ENCODE assay signal across 17 cellular contexts in the genomic region with DNA sequence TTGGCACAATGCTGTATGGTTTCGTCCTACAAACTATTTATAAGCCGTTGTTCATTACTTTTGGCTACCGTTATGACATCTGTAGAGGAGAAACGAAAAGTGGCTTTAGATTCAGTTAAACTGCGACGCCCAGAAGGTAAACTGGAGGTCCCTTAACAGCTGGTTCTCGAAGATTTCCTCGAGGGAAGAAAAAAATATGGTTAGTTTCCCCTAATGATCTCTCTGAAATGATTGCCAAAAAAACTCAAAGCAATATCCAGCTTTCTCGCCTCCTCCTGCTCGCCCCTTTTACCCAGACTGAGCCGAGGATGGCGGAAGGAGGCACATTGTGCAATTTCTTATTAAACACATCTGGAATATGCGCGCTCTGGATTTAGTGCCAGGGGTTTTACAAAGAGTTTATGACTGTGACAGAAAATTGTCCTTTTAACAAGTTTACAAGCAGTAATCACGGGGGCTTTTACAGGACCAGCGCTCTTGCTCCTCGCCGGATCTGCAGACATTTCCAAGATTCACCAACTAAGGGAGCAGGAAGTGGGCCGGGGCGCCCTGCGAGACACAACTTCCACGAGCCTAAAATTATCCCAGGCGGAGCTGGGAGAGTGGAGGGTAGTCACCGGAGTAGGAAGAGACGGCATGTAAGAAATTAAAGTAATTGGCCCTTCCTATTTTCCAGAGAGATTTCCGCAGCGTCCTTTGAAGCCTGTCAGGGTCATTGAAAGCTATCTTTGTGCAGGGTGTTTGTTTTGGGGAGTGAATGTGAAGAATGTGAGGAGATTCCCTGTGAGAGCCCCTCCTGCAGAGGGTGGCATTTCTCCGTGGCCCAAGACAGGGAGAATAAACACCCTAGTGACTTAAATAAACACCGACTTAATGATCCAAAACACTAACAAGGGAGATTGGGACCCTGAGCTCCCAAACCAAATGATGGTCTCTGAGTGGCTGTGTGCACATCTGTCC. TPM values are rescaled to one million over a fixed set of nuclear protein-coding genes. Genes with fewer than 3 reads are reported as not detected.
A peak's percentile ranks its signal among the peaks of the same experiment; 100 is the strongest.
DNase-seq lines count a peak whose midpoint lies in the region; ATAC-seq, FAIRE-seq and TF ChIP-seq lines count a peak whose summit lies in the region.
"Had no signal": no experiment of that assay in that cellular context is flagged by ENCODE, and none has a peak within 500 bp of the region (broad histone marks: within the 10 kb centered on the region; RNA-seq: fewer than 3 reads in every experiment).

No MANE protein-coding gene starts in this region.

- H3K36me3 Mint-ChIP-seq in nephron progenitor cell (ENCODE audit: low read depth) = peaks cover 84% of the 10 kb centered on the region
- H3K36me3 Mint-ChIP-seq in activated CD4-positive, alpha-beta memory T cell treated with anti-CD3 and anti-CD28 coated beads, Interleukin-2, amount 10 ng/mL, durations not matched to agents 7 days and 5 days (ENCODE audit: low read depth) = peaks cover 22% of the 10 kb centered on the region

- H3K9me3 Mint-ChIP-seq in nephron progenitor cell = no peaks in the 10 kb centered on the region
- H3K9me3 Mint-ChIP-seq in activated CD4-positive, alpha-beta memory T cell treated with anti-CD3 and anti-CD28 coated beads, Interleukin-2, amount 10 ng/mL, durations not matched to agents 7 days and 5 days = no peaks in the 10 kb centered on the region
- H3K9me3 Mint-ChIP-seq: central memory CD8-positive, alpha-beta T cell had no signal

- H3K4me3 Mint-ChIP-seq in nephron progenitor cell = peak overlapping the region; percentile 97
- no peak overlapping the region for H3K4me3 Mint-ChIP-seq in activated CD4-positive, alpha-beta memory T cell treated with anti-CD3 and anti-CD28 coated beads, Interleukin-2, amount 10 ng/mL, durations not matched to agents 7 days and 5 days
- H3K4me3 Mint-ChIP-seq: central memory CD8-positive, alpha-beta T cell had no signal

- H3K4me3 ChIP-seq in A673 (ENCODE audit: low read depth, low read length, poor library complexity, severe bottlenecking) (peak overlapping the region; percentile 78), HFF-Myc (replicated peaks; ENCODE audit: low read depth, low read length) (peak overlapping the region; percentile 69), bronchial epithelial cell (ENCODE audit: low read depth, low read length) (no peak overlapping the region), HAP-1 (no peak overlapping the region)

- no TSS peak for BruUV-seq in A673 (replicated peaks; lab: Mats Ljungman, UMichigan)

- no peaks in the 10 kb centered on the region for H3K27me3 ChIP-seq in A673 (replicated peaks; ENCODE audit: insufficient read depth, low read depth, low read length, poor library complexity)
- no peaks in the 10 kb centered on the region for H3K27me3 ChIP-seq in bronchial epithelial cell (ENCODE audit: control insufficient read depth, insufficient read depth, low read length)
- no peaks in the 10 kb centered on the region for H3K27me3 ChIP-seq in HAP-1 (ENCODE audit: low read depth)

- DNase-seq in A673 (ENCODE audit: low spot score) (peak; percentile 85), HFF-Myc (ENCODE audit: extremely low read depth, low read depth) (no peak), bronchial epithelial cell (ENCODE audit: low read depth) (peak; percentile 27), nephron progenitor cell (peak; percentile 39), HAP-1 (ENCODE audit: low spot score in 2 of 2) (no peak)
- DNase-seq in stimulated activated CD4-positive, alpha-beta T cell treated with anti-CD3 and anti-CD28 coated beads, Interleukin-2, amount 100 ng/mL, for 48 hours = no peak
- no peak for DNase-seq in activated CD4-positive, alpha-beta memory T cell treated with anti-CD3 and anti-CD28 coated beads, Interleukin-2, amount 10 ng/mL, durations not matched to agents 7 days and 5 days
- DNase-seq: activated CD4-positive, alpha-beta T cell treated with anti-CD3 and anti-CD28 coated beads, Interleukin-2, amount 50 U/mL, for 1 hour; activated effector memory CD4-positive, alpha-beta T cell treated with Interleukin-2 at 50 U/mL for 16 hours; BE2C; NCI-H2081 treated with DMSO at 0.1 percent for 48 hours; stimulated activated CD4-positive, alpha-beta T cell treated with anti-CD3 and anti-CD28 coated beads, Interleukin-12 subunit alpha, Interleukin-12 subunit beta, amount 100 ng/mL, for 4 hours; SW 1271 had no signal

- no peaks in the 10 kb centered on the region for H3K9me3 ChIP-seq in A673 (ENCODE audit: low read depth, low read length, poor library complexity, severe bottlenecking)
- no peaks in the 10 kb centered on the region for H3K9me3 ChIP-seq in HAP-1
- H3K9me3 ChIP-seq: BE2C had no signal

- H3K36me3 ChIP-seq in A673 (ENCODE audit: insufficient read depth, low read length, poor library complexity, severe bottlenecking) (peaks cover 25% of the 10 kb centered on the region), bronchial epithelial cell (ENCODE audit: control insufficient read depth, insufficient read depth, low read length) (peaks cover 2% of the 10 kb centered on the region), HAP-1 (replicated peaks) (peaks cover 3% of the 10 kb centered on the region)
- H3K36me3 ChIP-seq: BE2C had no signal

- no peak for ATAC-seq in GM18870 (IDR thresholded peaks at IDR 0.05; ENCODE audit: unreplicated experiment)

- H3K4me1 Mint-ChIP-seq in nephron progenitor cell = peaks cover 78% of the 10 kb centered on the region
- H3K4me1 Mint-ChIP-seq in activated CD4-positive, alpha-beta memory T cell treated with anti-CD3 and anti-CD28 coated beads, Interleukin-2, amount 10 ng/mL, durations not matched to agents 7 days and 5 days = peaks cover 49% of the 10 kb centered on the region

- no peak for FAIRE-seq in bronchial epithelial cell (lab: Jason Lieb, UNC)

- POLR2A ChIA-PET in A673 (lab: Charles Lee; ENCODE audit: low non-redundant PET) = interaction anchor here (0.7 kb wide), 1 partner anchor 560 kb away, joined by 8 read pairs; no protein-coding TSS in a partner anchor
- POLR2A ChIA-PET in activated CD4-positive, alpha-beta memory T cell treated with anti-CD3 and anti-CD28 coated beads, Interleukin-2, amount 10 ng/mL, durations not matched to agents 7 days and 5 days (lab: Charles Lee) = interaction anchor here (2.9 kb wide), 1 partner anchor 12 kb away, joined by 7 read pairs; no protein-coding TSS in a partner anchor

- in situ Hi-C loops in HAP-1 (cut with MboI; ENCODE audit: low sequenced_read_pairs) = loop anchor here (25.0 kb wide), 1 partner anchor 344 kb away; the partner anchor contains the start of genes SLC38A6 and TRMT5

- H3K27ac Mint-ChIP-seq in nephron progenitor cell = peak overlapping the region; percentile 12
- no peak overlapping the region for H3K27ac Mint-ChIP-seq in activated CD4-positive, alpha-beta memory T cell treated with anti-CD3 and anti-CD28 coated beads, Interleukin-2, amount 10 ng/mL, durations not matched to agents 7 days and 5 days

- intact Hi-C loops in A673 (cut with micrococcal nuclease; ENCODE audit: unreplicated experiment) = no loop called here

- peaks cover 78% of the 10 kb centered on the region for H3K27me3 Mint-ChIP-seq in nephron progenitor cell (ENCODE audit: low read depth, poor library complexity)
- H3K27me3 Mint-ChIP-seq in activated CD4-positive, alpha-beta memory T cell treated with anti-CD3 and anti-CD28 coated beads, Interleukin-2, amount 10 ng/mL, durations not matched to agents 7 days and 5 days = peaks cover 92% of the 10 kb centered on the region

- CTCF ChIA-PET in A673 (lab: Charles Lee) = interaction anchor here (0.6 kb wide), 1 partner anchor 40 kb away, joined by 3 read pairs; no protein-coding TSS in a partner anchor
- CTCF ChIA-PET in activated CD4-positive, alpha-beta memory T cell treated with anti-CD3 and anti-CD28 coated beads, Interleukin-2, amount 10 ng/mL, durations not matched to agents 7 days and 5 days (lab: Charles Lee) = interaction anchor here (0.7 to 1.0 kb wide), 2 partner anchors 13 to 379 kb away, joined by 3 to 4 read pairs; no protein-coding TSS in a partner anchor

- H3K4me1 ChIP-seq in A673 (ENCODE audit: insufficient read depth, low read length, poor library complexity, severe bottlenecking) = peaks cover 44% of the 10 kb centered on the region
- H3K4me1 ChIP-seq in HAP-1 = peaks cover 7% of the 10 kb centered on the region
- H3K4me1 ChIP-seq: BE2C had no signal

- 0 out of 2 replicates have a peak, but pooled peaks have one; percentile 17 for TF ChIP-seq CTCF in A673 (conservative IDR thresholded peaks at IDR 0.05; ENCODE audit: low read depth, low read length)
- TF ChIP-seq CTCF in HFF-Myc (IDR thresholded peaks at IDR 0.05; ENCODE audit: low read depth, low read length, missing control alignments) = no peak
- no peak for TF ChIP-seq CTCF in bronchial epithelial cell (IDR thresholded peaks at IDR 0.05; ENCODE audit: insufficient read depth, low read length, severe bottlenecking)
- no peak for TF ChIP-seq CTCF in nephron progenitor cell (IDR thresholded peaks at IDR 0.05)

- peak overlapping the region; percentile 76 for H3K27ac ChIP-seq in A673 (ENCODE audit: low read depth, low read length, poor library complexity, severe bottlenecking)
- H3K27ac ChIP-seq: KMS-11 had no signal

RNA-seq across cellular contexts. Expression of gene SIX1, which starts 5.6 kb away (rescaled TPM):
- total RNA-seq in A673 (2021) (24.0 and 25.0 TPM in 2 replicates), bronchial epithelial cell (5.3 and 6.5 TPM in 2 replicates)
- total RNA-seq in activated CD4-positive, alpha-beta memory T cell treated with anti-CD3 and anti-CD28 coated beads, Interleukin-2, amount 10 ng/mL, durations not matched to agents 7 days and 5 days = 1 to 10 TPM; 1.3 to 1.4 TPM
- total RNA-seq: mucosa of gallbladder had no signal

Comparison
In these comparisons a context has a peak if more than half of its experiments do, and no peak if none do; other contexts are left out.
1. DNase-seq: peak in A673 (single experiment), bronchial epithelial cell (single experiment) and nephron progenitor cell (single experiment); none in HFF-Myc (single experiment), stimulated activated CD4-positive, alpha-beta T cell treated with anti-CD3 and anti-CD28 coated beads, Interleukin-2, amount 100 ng/mL, for 48 hours (0 of 2), activated CD4-positive, alpha-beta memory T cell treated with anti-CD3 and anti-CD28 coated beads, Interleukin-2, amount 10 ng/mL, durations not matched to agents 7 days and 5 days (single experiment) and HAP-1 (0 of 2).
2. H3K4me3 ChIP-seq: peak in A673 (single experiment) and HFF-Myc (single experiment); none in bronchial epithelial cell (single experiment) and HAP-1 (single experiment).